Comparison of ENCODE assay signal across 32 cellular contexts in genomic region chr14:89289477-89289876, GRCh38.
"Had no signal": no experiment of that assay in that cellular context is flagged by ENCODE, and none has a peak within 500 bp of the region (broad histone marks: within the 10 kb centered on the region; RNA-seq: fewer than 3 reads in every experiment).

No MANE protein-coding gene starts in this region.

- H3K4me1 ChIP-seq: foreskin keratinocyte had no signal

- H3K9me3 Mint-ChIP-seq: activated CD4-positive, alpha-beta memory T cell treated with anti-CD3 and anti-CD28 coated beads for 36 hours; activated CD4-positive, alpha-beta T cell treated with anti-CD3 and anti-CD28 coated beads, Interleukin-2, amount 10 ng/mL, durations not matched to agents 24 days and 14 days; activated naive CD8-positive, alpha-beta T cell treated with anti-CD3 and anti-CD28 coated beads for 36 hours; activated T-cell treated with anti-CD3 and anti-CD28 coated beads, Interleukin-2, amount 50 U/mL, for 72 hours; central memory CD8-positive, alpha-beta T cell; dendritic cell treated with granulocyte-macrophage colony-stimulating factor and Interleukin-4, amounts not matched to agents 40 ng/mL and 50 ng/mL, for 4 days; effector memory CD8-positive, alpha-beta T cell; T-helper 2 cell treated with Interferon-gamma antibody and Interleukin-4, amounts not matched to agents 5 μg/mL and 100 μg/mL, for 36 hours had no signal

- H3K27me3 Mint-ChIP-seq: activated CD4-positive, alpha-beta memory T cell treated with anti-CD3 and anti-CD28 coated beads for 36 hours; activated CD4-positive, alpha-beta T cell treated with anti-CD3 and anti-CD28 coated beads for 36 hours; activated CD4-positive, alpha-beta T cell treated with anti-CD3 and anti-CD28 coated beads, Interleukin-2, amount 10 ng/mL, durations not matched to agents 24 days and 14 days; activated CD8-positive, alpha-beta memory T cell treated with anti-CD3 and anti-CD28 coated beads, Interleukin-2, amount 10 ng/mL, durations not matched to agents 7 days and 5 days; activated naive CD8-positive, alpha-beta T cell treated with anti-CD3 and anti-CD28 coated beads for 36 hours; central memory CD8-positive, alpha-beta T cell; dendritic cell treated with granulocyte-macrophage colony-stimulating factor and Interleukin-4, amounts not matched to agents 40 ng/mL and 50 ng/mL, for 4 days; effector memory CD8-positive, alpha-beta T cell; T-helper 17 cell had no signal

- H3K27ac ChIP-seq: ascending aorta, brain microvascular endothelial cell, coronary artery, esophagus muscularis mucosa, foreskin keratinocyte, gastrocnemius medialis, heart left ventricle, WERI-Rb-1 had no signal

- H3K4me3 Mint-ChIP-seq: activated CD4-positive, alpha-beta memory T cell treated with anti-CD3 and anti-CD28 coated beads for 36 hours; activated CD4-positive, alpha-beta T cell treated with anti-CD3 and anti-CD28 coated beads for 36 hours; activated CD4-positive, alpha-beta T cell treated with anti-CD3 and anti-CD28 coated beads, Interleukin-2, amount 10 ng/mL, durations not matched to agents 24 days and 14 days; activated CD8-positive, alpha-beta memory T cell treated with anti-CD3 and anti-CD28 coated beads, Interleukin-2, amount 10 ng/mL, durations not matched to agents 7 days and 5 days; activated CD8-positive, alpha-beta T cell treated with anti-CD3 and anti-CD28 coated beads, Interleukin-2, amount 10 ng/mL, durations not matched to agents 7 days and 5 days; activated naive CD8-positive, alpha-beta T cell treated with anti-CD3 and anti-CD28 coated beads for 36 hours; activated T-cell treated with anti-CD3 and anti-CD28 coated beads, Interleukin-2, amount 50 U/mL, for 72 hours; central memory CD8-positive, alpha-beta T cell; dendritic cell treated with granulocyte-macrophage colony-stimulating factor and Interleukin-4, amounts not matched to agents 40 ng/mL and 50 ng/mL, for 4 days; effector memory CD8-positive, alpha-beta T cell; T-helper 17 cell; T-helper 2 cell treated with Interferon-gamma antibody and Interleukin-4, amounts not matched to agents 5 μg/mL and 100 μg/mL, for 36 hours had no signal

- H3K4me3 ChIP-seq: ascending aorta, coronary artery, dorsolateral prefrontal cortex, esophagus muscularis mucosa, gastrocnemius medialis, heart left ventricle had no signal

- H3K27ac Mint-ChIP-seq: activated CD4-positive, alpha-beta memory T cell treated with anti-CD3 and anti-CD28 coated beads for 36 hours; activated CD4-positive, alpha-beta T cell treated with anti-CD3 and anti-CD28 coated beads, Interleukin-2, amount 10 ng/mL, durations not matched to agents 24 days and 14 days; activated CD8-positive, alpha-beta memory T cell treated with anti-CD3 and anti-CD28 coated beads, Interleukin-2, amount 10 ng/mL, durations not matched to agents 7 days and 5 days; activated CD8-positive, alpha-beta T cell treated with anti-CD3 and anti-CD28 coated beads, Interleukin-2, amount 10 ng/mL, durations not matched to agents 7 days and 5 days; activated naive CD8-positive, alpha-beta T cell treated with anti-CD3 and anti-CD28 coated beads for 36 hours; activated T-cell treated with anti-CD3 and anti-CD28 coated beads, Interleukin-2, amount 50 U/mL, for 72 hours; dendritic cell treated with granulocyte-macrophage colony-stimulating factor and Interleukin-4, amounts not matched to agents 40 ng/mL and 50 ng/mL, for 4 days; effector memory CD8-positive, alpha-beta T cell; T-helper 17 cell; T-helper 2 cell treated with Interferon-gamma antibody and Interleukin-4, amounts not matched to agents 5 μg/mL and 100 μg/mL, for 36 hours had no signal

- H3K27me3 ChIP-seq: ascending aorta, brain microvascular endothelial cell, dorsolateral prefrontal cortex, esophagus muscularis mucosa, foreskin keratinocyte, gastrocnemius medialis, heart left ventricle had no signal

- ATAC-seq: activated CD4-positive, alpha-beta T cell treated with anti-CD3 and anti-CD28 coated beads for 36 hours; activated CD8-positive, alpha-beta memory T cell treated with anti-CD3 and anti-CD28 coated beads, Interleukin-2, amount 10 ng/mL, durations not matched to agents 7 days and 5 days; activated CD8-positive, alpha-beta T cell treated with anti-CD3 and anti-CD28 coated beads, Interleukin-2, amount 10 ng/mL, durations not matched to agents 7 days and 5 days; activated T-cell treated with anti-CD3 and anti-CD28 coated beads, Interleukin-2, amount 50 U/mL, for 72 hours; effector memory CD8-positive, alpha-beta T cell; foreskin keratinocyte; gastrocnemius medialis; heart left ventricle; T-helper 17 cell had no signal

- DNase-seq: activated CD4-positive, alpha-beta memory T cell treated with anti-CD3 and anti-CD28 coated beads for 36 hours; activated CD4-positive, alpha-beta T cell treated with anti-CD3 and anti-CD28 coated beads for 36 hours; activated CD4-positive, alpha-beta T cell treated with anti-CD3 and anti-CD28 coated beads, Interleukin-2, amount 10 ng/mL, durations not matched to agents 24 days and 14 days; activated CD4-positive, CD25-positive, alpha-beta regulatory T cell; activated CD4-positive, CD25-positive, alpha-beta regulatory T cell treated with anti-CD3 and anti-CD28 coated beads, Interleukin-2, amount 50 U/mL, for 72 hours; activated CD8-positive, alpha-beta memory T cell treated with anti-CD3 and anti-CD28 coated beads, Interleukin-2, amount 10 ng/mL, durations not matched to agents 7 days and 5 days; activated CD8-positive, alpha-beta memory T cell treated with anti-CD3 and anti-CD28 coated beads, Interleukin-2, amount 50 U/mL, for 4 hours; activated CD8-positive, alpha-beta T cell treated with anti-CD3 and anti-CD28 coated beads, Interleukin-2, amount 10 ng/mL, durations not matched to agents 7 days and 5 days; activated gamma-delta T cell treated with Interleukin-2 at 50 U/mL for 16 hours; activated naive CD4-positive, alpha-beta T cell treated with anti-CD3 and anti-CD28 coated beads, Interleukin-2, amount 50 U/mL, for 16 hours; activated naive CD4-positive, alpha-beta T cell treated with Interleukin-2 at 50 U/mL for 16 hours; activated naive CD8-positive, alpha-beta T cell treated with anti-CD3 and anti-CD28 coated beads for 36 hours; activated T-cell treated with anti-CD3 and anti-CD28 coated beads, Interleukin-2, amount 50 U/mL, for 1 hour; activated T-cell treated with anti-CD3 and anti-CD28 coated beads, Interleukin-2, amount 50 U/mL, for 72 hours; brain microvascular endothelial cell; dorsolateral prefrontal cortex; effector memory CD8-positive, alpha-beta T cell; erythroblast; foreskin keratinocyte; gastrocnemius medialis; glutamatergic neuron; heart left ventricle; T-helper 1 cell; T-helper 17 cell; T1000; WERI-Rb-1 had no signal

- H3K9me3 ChIP-seq: ascending aorta, esophagus muscularis mucosa, gastrocnemius medialis, heart left ventricle had no signal
